Comparison of ENCODE assay signal across 19 cellular contexts in genomic region chr4:8704632-8705031, GRCh38.
DNase-seq lines count a peak whose midpoint lies in the region; ATAC-seq and TF ChIP-seq lines count a peak whose summit lies in the region.
"Had no signal": no experiment of that assay in that cellular context is flagged by ENCODE, and none has a peak within 500 bp of the region (broad histone marks: within the 10 kb centered on the region; RNA-seq: fewer than 3 reads in every experiment).

No MANE protein-coding gene starts in this region.

- H3K9me3 Mint-ChIP-seq in chondrocyte (ENCODE audit: low read depth) (no peaks in the 10 kb centered on the region), MCF 10A (ENCODE audit: unreplicated experiment) (peaks cover 3% of the 10 kb centered on the region)
- H3K9me3 Mint-ChIP-seq: CD4-positive, alpha-beta T cell had no signal

- CTCF ChIA-PET in MCF 10A (lab: Yijun Ruan, JAX) = no interaction called here

- DNase-seq in activated CD8-positive, alpha-beta memory T cell treated with anti-CD3 and anti-CD28 coated beads, Interleukin-2, amount 50 U/mL, for 48 hours = peak; percentile 6
- DNase-seq in activated CD8-positive, alpha-beta memory T cell treated with anti-CD3 and anti-CD28 coated beads, Interleukin-2, amount 50 U/mL, for 4 hours = no peak
- DNase-seq in chondrocyte (ENCODE audit: low spot score) (peak; percentile 92), mesenteric fat pad (ENCODE audit: low spot score) (peak; percentile 80), tibial artery (peak; percentile 12 to 39), NCI-H82 (lab: John Stamatoyannopoulos, UW) (no peak), MCF 10A (ENCODE audit: unreplicated experiment) (no peak)
- DNase-seq: Calu3; CD4-positive, alpha-beta T cell; DMS79; GOT3; HFFc6; KBM-7; NCI-H1048; NCI-H146; NCI-H226; NCI-H526 had no signal

- ATAC-seq in HG02610 (IDR thresholded peaks at IDR 0.05; ENCODE audit: unreplicated experiment) = no peak

- no peak overlapping the region for H3K4me3 Mint-ChIP-seq in chondrocyte (ENCODE audit: unreplicated experiment)
- no peak overlapping the region for H3K4me3 Mint-ChIP-seq in MCF 10A (ENCODE audit: unreplicated experiment)
- H3K4me3 Mint-ChIP-seq: CD4-positive, alpha-beta T cell; HFFc6 had no signal

- POLR2A ChIA-PET in MCF 10A (lab: Yijun Ruan, JAX) = no interaction called here

- TF ChIP-seq CTCF in chondrocyte (IDR thresholded peaks at IDR 0.05) (no peak), tibial artery (IDR thresholded peaks at IDR 0.05) (no peak), MCF 10A (IDR thresholded peaks at IDR 0.05; ENCODE audit: unreplicated experiment) (no peak)

- peaks cover 0 to 1% (median 0%) of the 10 kb centered on the region in 3 donors for H3K9me3 ChIP-seq in tibial artery

- no peak overlapping the region for H3K4me3 ChIP-seq in tibial artery

- intact Hi-C loops in tibial artery (cut with DNase I; ENCODE audit: low total_unique reads) = no loop called here
- intact Hi-C loops in MCF 10A (cut with micrococcal nuclease) = no loop called here

- H3K36me3 Mint-ChIP-seq in chondrocyte (ENCODE audit: low read depth) (peaks cover under 1% of the 10 kb centered on the region), MCF 10A (ENCODE audit: insufficient read depth, unreplicated experiment) (no peaks in the 10 kb centered on the region)

- no TSS peak for BruUV-seq in MCF 10A (replicated peaks; lab: Mats Ljungman, UMichigan)

- peaks cover 0 to 7% (median 0%) of the 10 kb centered on the region in 4 donors for H3K4me1 ChIP-seq in tibial artery

- peaks cover 0 to 79% of the 10 kb centered on the region in 2 donors for H3K27me3 ChIP-seq in tibial artery

- H3K27me3 Mint-ChIP-seq in chondrocyte (ENCODE audit: low read depth) (peaks cover 72% of the 10 kb centered on the region), MCF 10A (ENCODE audit: insufficient read depth, unreplicated experiment) (peaks cover 17% of the 10 kb centered on the region)

- H3K36me3 ChIP-seq in tibial artery = no peaks in the 10 kb centered on the region

- H3K27ac ChIP-seq in tibial artery = no peak overlapping the region
- H3K27ac ChIP-seq: HL-60 had no signal

- H3K4me1 Mint-ChIP-seq in chondrocyte (ENCODE audit: low read depth) (no peaks in the 10 kb centered on the region), MCF 10A (ENCODE audit: insufficient read depth, unreplicated experiment) (no peaks in the 10 kb centered on the region)

- H3K27ac Mint-ChIP-seq in chondrocyte (ENCODE audit: unreplicated experiment) = no peak overlapping the region
- H3K27ac Mint-ChIP-seq in MCF 10A (ENCODE audit: low read depth, unreplicated experiment) = no peak overlapping the region
- H3K27ac Mint-ChIP-seq: CD4-positive, alpha-beta T cell; HFFc6 had no signal

Comparison
In these comparisons a context has a peak if more than half of its experiments do, and no peak if none do; other contexts are left out.
1. DNase-seq: peak in activated CD8-positive, alpha-beta memory T cell treated with anti-CD3 and anti-CD28 coated beads, Interleukin-2, amount 50 U/mL, for 48 hours (single experiment), chondrocyte (single experiment), mesenteric fat pad (single experiment) and tibial artery (2 of 2); none in activated CD8-positive, alpha-beta memory T cell treated with anti-CD3 and anti-CD28 coated beads, Interleukin-2, amount 50 U/mL, for 4 hours (single experiment), NCI-H82 (single experiment) and MCF 10A (single experiment).